ENCODE assay signal across 2 cellular contexts in the genomic region with DNA sequence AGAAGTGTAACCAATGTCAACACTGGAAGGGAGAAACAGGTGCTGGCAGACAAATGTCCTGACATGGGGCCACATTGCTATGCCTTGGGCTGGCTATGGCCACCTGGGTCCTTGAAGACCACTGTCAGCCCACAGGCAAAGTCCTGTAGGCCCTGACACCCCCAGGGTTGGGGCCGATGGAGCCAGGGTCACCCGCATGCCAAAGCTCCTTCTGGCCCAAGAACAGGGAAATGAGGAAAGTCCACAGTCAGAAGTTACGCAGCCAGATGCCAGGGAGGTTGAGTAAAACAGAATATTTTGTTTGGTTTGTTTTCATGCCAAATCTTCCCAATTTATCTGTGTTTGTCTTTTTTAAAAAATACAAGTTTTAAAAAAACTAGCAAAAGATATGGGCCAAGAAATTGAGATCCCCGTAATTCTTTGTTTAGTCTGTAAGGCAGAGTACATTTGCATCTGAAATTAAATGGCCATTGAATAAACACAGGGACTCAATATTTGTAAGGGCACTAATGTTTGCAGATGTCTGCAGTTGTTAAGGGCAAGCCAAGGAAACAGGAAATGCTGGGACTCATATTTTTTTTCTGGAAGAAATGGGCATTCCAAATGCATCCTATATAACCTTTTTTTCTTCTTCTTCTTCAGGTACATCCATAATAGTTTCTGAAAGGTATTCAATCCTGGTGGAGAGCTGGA.
TF ChIP-seq lines count a peak whose summit lies in the region.

No MANE protein-coding gene starts in this region.

TF ChIP-seq in A549, 52 proteins besides CTCF, POLR2A, EP300 and RAD21:
- TF ChIP-seq CEBPB (IDR thresholded peaks at IDR 0.05): peak in 1 of 2 experiments; percentile 32; a peak in 1 of 4 replicates
- TF ChIP-seq ELK1 (IDR thresholded peaks at IDR 0.05; ENCODE audit: low read depth, low read length): no peak
- TF ChIP-seq HOXB5 (CRISPR knock-in tag; IDR thresholded peaks at IDR 0.05): no peak
- TF ChIP-seq EHF (CRISPR knock-in tag; IDR thresholded peaks at IDR 0.05): no peak

TF ChIP-seq in IMR-90, 13 proteins besides CTCF, POLR2A, EP300 and RAD21:
- TF ChIP-seq BHLHE40 (IDR thresholded peaks at IDR 0.05; ENCODE audit: low read depth, low read length) (no peak), SMC3 (IDR thresholded peaks at IDR 0.05; ENCODE audit: low read depth, low read length) (no peak), MXI1 (IDR thresholded peaks at IDR 0.05; ENCODE audit: borderline replicate concordance, low read depth, low read length) (no peak), MAZ (IDR thresholded peaks at IDR 0.05; ENCODE audit: borderline replicate concordance, low read depth, low read length) (no peak), USF2 (IDR thresholded peaks at IDR 0.05; ENCODE audit: low read depth, low read length) (no peak), FOS (IDR thresholded peaks at IDR 0.05; ENCODE audit: low read depth, low read length) (no peak), NFE2L2 (IDR thresholded peaks at IDR 0.05; ENCODE audit: low read depth, low read length) (no peak), MAFK (IDR thresholded peaks at IDR 0.05; ENCODE audit: low read depth, low read length) (no peak), CEBPB (IDR thresholded peaks at IDR 0.05; ENCODE audit: low read depth, low read length) (no peak), RFX5 (IDR thresholded peaks at IDR 0.05; ENCODE audit: low read depth, low read length) (no peak), RCOR1 (IDR thresholded peaks at IDR 0.05; ENCODE audit: insufficient replicate concordance, low read length) (no peak), ELK1 (IDR thresholded peaks at IDR 0.05; ENCODE audit: borderline replicate concordance, low read depth, low read length) (no peak), CHD1 (IDR thresholded peaks at IDR 0.05; ENCODE audit: low read depth, low read length) (no peak)
